ENCODE assay signal across 32 cellular contexts in genomic region chrX:41758391-41758790, GRCh38. TPM values are rescaled to one million over a fixed set of nuclear protein-coding genes. Genes with fewer than 3 reads are reported as not detected.
"Had no signal": no experiment of that assay in that cellular context is flagged by ENCODE, and none has a peak within 500 bp of the region (broad histone marks: within the 10 kb centered on the region; RNA-seq: fewer than 3 reads in every experiment).

No MANE protein-coding gene starts in this region.

- DNase-seq: natural killer cell; occipital lobe; ovary; posterior cingulate gyrus; psoas muscle; right cardiac atrium; right lobe of liver; sigmoid colon; small intestine; stimulated activated CD4-positive, alpha-beta T cell treated with anti-CD3 and anti-CD28 coated beads, Interleukin-15, amount 100 ng/mL, for 24 hours; stimulated activated CD4-positive, alpha-beta T cell treated with anti-CD3 and anti-CD28 coated beads, Interleukin-2, amount 100 ng/mL, for 24 hours; stimulated activated CD4-positive, alpha-beta T cell treated with anti-CD3 and anti-CD28 coated beads, Interleukin-2, amount 100 ng/mL, for 48 hours; stimulated activated CD4-positive, alpha-beta T cell treated with anti-CD3 and anti-CD28 coated beads, Interleukin-4, amount 100 ng/mL, for 24 hours; stimulated activated naive CD4-positive, alpha-beta T cell; stimulated activated naive CD8-positive, alpha-beta T cell treated with anti-CD3 and anti-CD28 coated beads, Interleukin-15, amount 100 ng/mL, for 72 hours; stimulated activated naive CD8-positive, alpha-beta T cell treated with anti-CD3 and anti-CD28 coated beads, Interleukin-15, Interleukin-2, amounts not matched to agents 100 U/mL and 50 U/mL, for 24 hours; substantia nigra; testis; tibial artery; transverse colon; upper lobe of right lung; uterus had no signal

- H3K9me3 Mint-ChIP-seq: natural killer cell; nephron; neural progenitor cell; stimulated activated effector memory CD8-positive, alpha-beta T cell treated with anti-CD3 and anti-CD28 coated beads, Interleukin-12 subunit alpha, Interleukin-12 subunit beta, amount 100 ng/mL, for 72 hours; stimulated activated naive CD8-positive, alpha-beta T cell treated with anti-CD3 and anti-CD28 coated beads, Interleukin-15, amount 100 ng/mL, for 72 hours; type B pancreatic cell had no signal

- H3K36me3 Mint-ChIP-seq: neural progenitor cell; stimulated activated effector memory CD8-positive, alpha-beta T cell treated with anti-CD3 and anti-CD28 coated beads, Interleukin-12 subunit alpha, Interleukin-12 subunit beta, amount 100 ng/mL, for 72 hours had no signal

- H3K4me3 Mint-ChIP-seq: natural killer cell; nephron; neural progenitor cell; stimulated activated effector memory CD8-positive, alpha-beta T cell treated with anti-CD3 and anti-CD28 coated beads, Interleukin-12 subunit alpha, Interleukin-12 subunit beta, amount 100 ng/mL, for 72 hours; stimulated activated naive CD8-positive, alpha-beta T cell treated with anti-CD3 and anti-CD28 coated beads, Interleukin-15, amount 100 ng/mL, for 72 hours; type B pancreatic cell had no signal

- H3K4me3 ChIP-seq: neural progenitor cell, ovary, psoas muscle, right lobe of liver, sigmoid colon, suprapubic skin, testis, tibial artery, transverse colon, upper lobe of right lung, uterus had no signal

- H3K27me3 Mint-ChIP-seq: progenitor cell of endocrine pancreas; stimulated activated naive CD8-positive, alpha-beta T cell treated with anti-CD3 and anti-CD28 coated beads, Interleukin-15, amount 100 ng/mL, for 72 hours; type B pancreatic cell had no signal

- H3K27ac Mint-ChIP-seq: natural killer cell; nephron; neural progenitor cell; progenitor cell of endocrine pancreas; stimulated activated effector memory CD8-positive, alpha-beta T cell treated with anti-CD3 and anti-CD28 coated beads, Interleukin-12 subunit alpha, Interleukin-12 subunit beta, amount 100 ng/mL, for 72 hours; type B pancreatic cell had no signal

- ATAC-seq: natural killer cell; psoas muscle; right cardiac atrium; right lobe of liver; stimulated activated effector memory CD8-positive, alpha-beta T cell treated with anti-CD3 and anti-CD28 coated beads, Interleukin-12 subunit alpha, Interleukin-12 subunit beta, amount 100 ng/mL, for 72 hours; stimulated activated naive CD8-positive, alpha-beta T cell treated with anti-CD3 and anti-CD28 coated beads, Interleukin-15, amount 100 ng/mL, for 72 hours; stimulated activated naive CD8-positive, alpha-beta T cell treated with anti-CD3 and anti-CD28 coated beads, Interleukin-15, Interleukin-2, amounts not matched to agents 100 U/mL and 50 U/mL, for 24 hours; upper lobe of right lung had no signal

- H3K4me1 Mint-ChIP-seq: nephron, neural progenitor cell had no signal

RNA-seq across cellular contexts. Expression of gene GPR82, which starts 34.4 kb away (rescaled TPM):
- total RNA-seq: occipital lobe, osteoblast, progenitor cell of endocrine pancreas, renal cortical epithelial cell, skeletal muscle tissue had no signal
- polyA plus RNA-seq: neural cell had no signal
